Comparison of ENCODE assay signal across 10 cellular contexts in genomic region chr5:151923865-151924264, GRCh38. TPM values are rescaled to one million over a fixed set of nuclear protein-coding genes. Genes with fewer than 3 reads are reported as not detected.
DNase-seq lines count a peak whose midpoint lies in the region; ATAC-seq and TF ChIP-seq lines count a peak whose summit lies in the region.
"Had no signal": no experiment of that assay in that cellular context is flagged by ENCODE, and none has a peak within 500 bp of the region (broad histone marks: within the 10 kb centered on the region; RNA-seq: fewer than 3 reads in every experiment).

No MANE protein-coding gene starts in this region.

- H3K4me3 Mint-ChIP-seq in activated T-cell treated with anti-CD3 and anti-CD28 coated beads, Interleukin-2, amount 50 U/mL, for 4 hours: no peak overlapping the region
- H3K4me3 Mint-ChIP-seq: activated T-cell treated with anti-CD3 and anti-CD28 coated beads, Interleukin-2, amount 50 U/mL, for 24 hours had no signal

- H3K4me3 ChIP-seq in cardiac muscle cell (no peak overlapping the region), PC-9 (no peak overlapping the region), fibroblast of the aortic adventitia (ENCODE audit: low read depth, low read length) (no peak overlapping the region), uterus (no peak overlapping the region)

- peaks cover 42% of the 10 kb centered on the region for H3K27me3 Mint-ChIP-seq in activated T-cell treated with anti-CD3 and anti-CD28 coated beads, Interleukin-2, amount 50 U/mL, for 4 hours (ENCODE audit: low read depth)

- H3K27me3 ChIP-seq in cardiac muscle cell (peaks cover 37% of the 10 kb centered on the region), PC-9 (ENCODE audit: insufficient read depth, low read depth) (0 out of 2 replicates have a peak, but pooled peaks cover 4% of the 10 kb centered on the region), uterus (peaks cover 0 to 9% of the 10 kb centered on the region in 2 donors)

- DNase-seq in cardiac muscle cell (ENCODE audit: low read depth in 1 of 2, low spot score in 1 of 2) (peak; percentile 12 to 40), cardiac septum (ENCODE audit: low spot score) (no peak), PC-9 (peak in 1 of 2 experiments; percentile 2), fibroblast of the aortic adventitia (ENCODE audit: low read depth) (no peak), uterus (no peak), NCI-H1048 (lab: John Stamatoyannopoulos, UW) (no peak)
- DNase-seq in stimulated activated naive CD4-positive, alpha-beta T cell (lab: John Stamatoyannopoulos, UW): no peak
- DNase-seq in activated T-cell treated with anti-CD3 and anti-CD28 coated beads, Interleukin-2, amount 50 U/mL, for 4 hours: no peak

- H3K4me1 ChIP-seq in cardiac muscle cell (ENCODE audit: low read depth): no peaks in the 10 kb centered on the region
- no peaks in the 10 kb centered on the region for H3K4me1 ChIP-seq in PC-9 (replicated peaks; ENCODE audit: insufficient read depth)
- H3K4me1 ChIP-seq in uterus: no peaks in the 10 kb centered on the region

- H3K4me1 Mint-ChIP-seq in activated T-cell treated with anti-CD3 and anti-CD28 coated beads, Interleukin-2, amount 50 U/mL, for 4 hours (ENCODE audit: low read depth): no peaks in the 10 kb centered on the region

- H2AFZ ChIP-seq in PC-9: no peak overlapping the region

- TF ChIP-seq CTCF in cardiac muscle cell (IDR thresholded peaks at IDR 0.05; ENCODE audit: low read depth, low read length) (peak; percentile 39), PC-9 (conservative IDR thresholded peaks at IDR 0.05) (peak; percentile 33; the same call in 1 of the 2 replicates), fibroblast of the aortic adventitia (IDR thresholded peaks at IDR 0.05; ENCODE audit: insufficient read depth, low read length) (peak; percentile 14), uterus (IDR thresholded peaks at IDR 0.05) (no peak)

- H3K9me3 Mint-ChIP-seq in activated T-cell treated with anti-CD3 and anti-CD28 coated beads, Interleukin-2, amount 50 U/mL, for 4 hours: no peaks in the 10 kb centered on the region

- H3K36me3 ChIP-seq in cardiac muscle cell: no peaks in the 10 kb centered on the region
- H3K36me3 ChIP-seq in PC-9 (ENCODE audit: low read depth): no peaks in the 10 kb centered on the region
- no peaks in the 10 kb centered on the region for H3K36me3 ChIP-seq in uterus

- H3K9me3 ChIP-seq in cardiac muscle cell (ENCODE audit: low read depth) (no peaks in the 10 kb centered on the region), PC-9 (ENCODE audit: insufficient read depth, low read depth) (no peaks in the 10 kb centered on the region), uterus (no peaks in the 10 kb centered on the region)

- H3F3A ChIP-seq in PC-9 (ENCODE audit: insufficient read depth, low read depth): no peaks in the 10 kb centered on the region

- no peak overlapping the region for H3K27ac ChIP-seq in cardiac muscle cell
- no peak overlapping the region for H3K27ac ChIP-seq in PC-9
- no peak overlapping the region for H3K27ac ChIP-seq in uterus

- no peak for TF ChIP-seq POLR2A in uterus (IDR thresholded peaks at IDR 0.05)

- CTCF ChIA-PET in PC-9 (lab: Charles Lee): interaction anchor here (0.7 kb wide), 1 partner anchor 28 kb away, joined by 8 read pairs; no protein-coding TSS in a partner anchor

- H3K79me2 ChIP-seq in PC-9 (ENCODE audit: low read depth): no peaks in the 10 kb centered on the region

- H3K4me2 ChIP-seq in PC-9: no peak overlapping the region

- no TSS peak for BruUV-seq in PC-9 (replicated peaks; lab: Mats Ljungman, UMichigan)

- intact Hi-C loops in cardiac septum (cut with DNase I) (no loop called here), PC-9 (cut with micrococcal nuclease; ENCODE audit: unreplicated experiment) (no loop called here), uterus (cut with DNase I; ENCODE audit: low total_unique reads) (no loop called here)

- POLR2A ChIA-PET in PC-9 (lab: Charles Lee; ENCODE audit: unreplicated experiment): no interaction called here

- ATAC-seq in activated T-cell treated with anti-CD3 and anti-CD28 coated beads, Interleukin-2, amount 50 U/mL, for 4 hours: no peak

- H3K36me3 Mint-ChIP-seq in activated T-cell treated with anti-CD3 and anti-CD28 coated beads, Interleukin-2, amount 50 U/mL, for 4 hours (ENCODE audit: insufficient read depth): no peaks in the 10 kb centered on the region

- no peaks in the 10 kb centered on the region for H3K9me2 ChIP-seq in PC-9 (ENCODE audit: insufficient read depth)

- no peaks in the 10 kb centered on the region for H4K20me1 ChIP-seq in PC-9 (ENCODE audit: insufficient read depth)

RNA-seq across cellular contexts. Expression of gene GLRA1, which starts 0.8 kb away (rescaled TPM):
- total RNA-seq in cardiac muscle cell: not detected in 2 replicates
- polyA plus RNA-seq in cardiac muscle cell: not detected in 2 replicates
- total RNA-seq in cardiac septum: not detected
- total RNA-seq in PC-9 (2021): not detected in 2 replicates
- total RNA-seq in fibroblast of the aortic adventitia (ENCODE audit: low replicate concordance): not detected in 2 replicates
- total RNA-seq in uterus: not detected
- total RNA-seq in activated T-cell treated with anti-CD3 and anti-CD28 coated beads, Interleukin-2, amount 50 U/mL, for 4 hours: not detected
- total RNA-seq: Right ventricle myocardium inferior had no signal

Comparison
In these comparisons a context has a peak if more than half of its experiments do, and no peak if none do; other contexts are left out.
1. DNase-seq: peak in cardiac muscle cell (2 of 2); none in cardiac septum (single experiment), fibroblast of the aortic adventitia (single experiment), stimulated activated naive CD4-positive, alpha-beta T cell (0 of 6), uterus (0 of 2), activated T-cell treated with anti-CD3 and anti-CD28 coated beads, Interleukin-2, amount 50 U/mL, for 4 hours (single experiment) and NCI-H1048 (single experiment).
2. CTCF ChIP-seq: peak in cardiac muscle cell (single experiment), PC-9 (single experiment) and fibroblast of the aortic adventitia (single experiment); none in uterus (0 of 4).